8 cellular contexts compared by ENCODE assay signal in the genomic region with DNA sequence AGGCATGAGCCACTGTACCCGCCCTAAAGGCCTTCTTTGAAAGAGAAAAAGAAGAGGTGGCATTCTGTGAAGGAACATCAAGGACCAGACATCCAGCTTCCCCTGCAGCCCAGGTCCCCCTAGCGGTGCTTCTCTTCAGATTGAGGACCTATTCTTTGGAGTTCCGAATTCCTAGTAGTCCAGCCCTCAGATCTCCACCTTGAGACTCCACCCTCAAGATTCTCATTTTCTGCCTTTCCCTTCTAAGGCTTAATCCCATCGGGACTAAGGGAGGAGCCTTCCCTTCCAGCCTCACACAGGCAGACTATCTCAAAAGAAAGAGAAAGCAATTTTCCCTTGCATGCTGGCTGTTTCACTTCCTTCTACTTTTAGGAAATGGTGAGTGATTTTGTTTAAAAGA. TPM values are rescaled to one million over a fixed set of nuclear protein-coding genes. Genes with fewer than 3 reads are reported as not detected.
DNase-seq lines count a peak whose midpoint lies in the region; ATAC-seq, FAIRE-seq and TF ChIP-seq lines count a peak whose summit lies in the region.

No MANE protein-coding gene starts in this region.

- FAIRE-seq in HepG2 (lab: Jason Lieb, UNC) (peak; percentile 94), RCC 7860 (lab: Jason Lieb, UNC) (no peak)

- peaks cover 2% of the 10 kb centered on the region for H3K4me1 ChIP-seq in RWPE2 (ENCODE audit: insufficient read depth, poor library complexity, severe bottlenecking)
- no peaks in the 10 kb centered on the region for H3K4me1 ChIP-seq in mammary epithelial cell (ENCODE audit: insufficient read depth, low read length)
- peaks cover 12% of the 10 kb centered on the region for H3K4me1 ChIP-seq in HepG2 (ENCODE audit: insufficient read depth, low read length)
- H3K4me1 ChIP-seq in transverse colon = peaks cover 0 to 3% (median 0%) of the 10 kb centered on the region in 4 donors

- TF ChIP-seq CTCF in RWPE2 (IDR thresholded peaks at IDR 0.05; ENCODE audit: poor library complexity, severe bottlenecking) (peak; percentile 67), mammary epithelial cell (conservative IDR thresholded peaks at IDR 0.05 in 1 of 2, IDR thresholded peaks at IDR 0.05 in 1 of 2; ENCODE audit: extremely low read depth in 1 of 2, insufficient read depth in 1 of 2, low read depth in 1 of 2, low read length in 2 of 2) (peak; percentile 26 to 61), HepG2 (CRISPR knock-in tag; IDR thresholded peaks at IDR 0.05) (peak; percentile 75), transverse colon (IDR thresholded peaks at IDR 0.05) (peak in 3 of 5 experiments; percentile 24 to 41 (median 34))

- TF ChIP-seq POLR2A in HepG2 (IDR thresholded peaks at IDR 0.05; ENCODE audit: insufficient read depth in 1 of 2, low read depth in 2 of 2, low read length in 2 of 2) (no peak), transverse colon (IDR thresholded peaks at IDR 0.05) (no peak)

- 57% methylated on average over 4 of the region's 4 CpGs for WGBS in mammary epithelial cell (ENCODE audit: low coverage, missing lambda C conversion rate)
- 4% methylated on average over 4 of the region's 4 CpGs for WGBS in HepG2 (ENCODE audit: low lambda C conversion rate)
- WGBS in transverse colon (ENCODE audit: low coverage in 1 of 2), 2 donors = 15 to 47% methylated on average over 3 to 4 of the region's 4 CpGs

- CTCF ChIA-PET in mammary epithelial cell (lab: Charles Lee; ENCODE audit: low non-redundant PET) (interaction anchor here (0.6 to 0.7 kb wide), 2 partner anchors 44 to 100 kb away, joined by 3 to 4 read pairs; no protein-coding TSS in a partner anchor), HepG2 (lab: Yijun Ruan, JAX; ENCODE audit: low intra/inter-chr PET ratio, low total read pairs) (interaction anchor here (1.3 to 1.5 kb wide), 3 partner anchors 101 to 214 kb away, joined by 4 to 11 read pairs (median 5); no protein-coding TSS in a partner anchor)

- H3K4me3 ChIP-seq in RWPE2 (ENCODE audit: severe bottlenecking) (no peak overlapping the region), mammary epithelial cell (replicated peaks in 1 of 3; ENCODE audit: insufficient read depth in 1 of 3, low read depth in 2 of 3, low read length in 3 of 3) (no peak overlapping the region), HepG2 (replicated peaks in 1 of 3; ENCODE audit: insufficient read depth in 1 of 3, low read depth in 2 of 3, low read length in 3 of 3) (no peak overlapping the region), transverse colon (no peak overlapping the region)

- in situ Hi-C loops in mammary epithelial cell (cut with MboI; ENCODE audit: low sequenced_read_pairs in 2 of 2) (no loop called here), HepG2 (cut with HindIII; ENCODE audit: extremely low pct_ligation_motif_present, low pct_unique_long_range_greater_than_20kb) (no loop called here), transverse colon (cut with MboI; ENCODE audit: low pct_ligation_motif_present in 1 of 4, low pct_unique_long_range_greater_than_20kb in 1 of 4, low sequenced_read_pairs in 3 of 4) (loop anchor here in 1 of 4 donors (10.0 kb wide), 1 partner anchor 108 kb away; the partner anchor contains the start of gene SFTA2)

- H3K36me3 ChIP-seq in RWPE2 (ENCODE audit: low read depth) = no peaks in the 10 kb centered on the region
- H3K36me3 ChIP-seq in mammary epithelial cell (ENCODE audit: insufficient read depth, low read length) = no peaks in the 10 kb centered on the region
- no peaks in the 10 kb centered on the region for H3K36me3 ChIP-seq in HepG2 (replicated peaks in 1 of 2; ENCODE audit: control insufficient read depth in 1 of 2, insufficient read depth in 2 of 2, low read length in 2 of 2)
- no peaks in the 10 kb centered on the region for H3K36me3 ChIP-seq in transverse colon

- H3K27me3 ChIP-seq in RWPE2 (ENCODE audit: insufficient read depth, poor library complexity, severe bottlenecking) (no peaks in the 10 kb centered on the region), mammary epithelial cell (ENCODE audit: insufficient read depth, low read length) (no peaks in the 10 kb centered on the region), HepG2 (ENCODE audit: control insufficient read depth in 1 of 2, insufficient read depth in 2 of 2, low read length in 2 of 2) (peaks cover 0 to 26% of the 10 kb centered on the region in 2 experiments; a peak in 3 of 5 replicates), transverse colon (peaks cover 22% of the 10 kb centered on the region)

- dilution Hi-C loops in mammary epithelial cell (cut with HindIII; ENCODE audit: low sequenced_read_pairs) = no loop called here

- intact Hi-C loops in mammary epithelial cell (cut with micrococcal nuclease) = loop anchor here (1.0 to 2.0 kb wide), 3 partner anchors 28 to 128 kb away; no protein-coding TSS in a partner anchor
- intact Hi-C loops in HepG2 (cut with micrococcal nuclease; ENCODE audit: unreplicated experiment) = loop anchor here (1.0 kb wide), 2 partner anchors 100 to 128 kb away; no protein-coding TSS in a partner anchor
- intact Hi-C loops in transverse colon (cut with DNase I; ENCODE audit: low total_unique reads) = no loop called here

- H3K79me2 ChIP-seq in mammary epithelial cell (ENCODE audit: insufficient read depth, low read length) = no peaks in the 10 kb centered on the region
- no peaks in the 10 kb centered on the region for H3K79me2 ChIP-seq in HepG2 (ENCODE audit: insufficient read depth, low read length)

- TF ChIP-seq EP300 in HepG2 (IDR thresholded peaks at IDR 0.05; ENCODE audit: low read depth in 2 of 2, low read length in 2 of 2) (no peak), HepG2 (CRISPR knock-in tag; IDR thresholded peaks at IDR 0.05; ENCODE audit: borderline replicate concordance) (no peak), transverse colon (IDR thresholded peaks at IDR 0.05; ENCODE audit: low read depth) (no peak)

- DNase-seq in Ammon's horn (ENCODE audit: low spot score) = peak; percentile 20
- DNase-seq in GOT3 (lab: John Stamatoyannopoulos, UW) = peak; percentile 33
- no peak for DNase-seq in RWPE2 (ENCODE audit: low spot score)
- DNase-seq in mammary epithelial cell = peak; percentile 57
- DNase-seq in HepG2 (ENCODE audit: low spot score) = peak; percentile 56
- peak; percentile 26 for DNase-seq in transverse colon
- no peak for DNase-seq in RCC 7860 (ENCODE audit: low spot score)

- no peak overlapping the region for H3K9ac ChIP-seq in mammary epithelial cell (ENCODE audit: insufficient read depth, low read length)
- H3K9ac ChIP-seq in HepG2 (ENCODE audit: insufficient read depth, low read depth, low read length) = no peak overlapping the region

- H3K27ac ChIP-seq in RWPE2 (ENCODE audit: poor library complexity, severe bottlenecking) (no peak overlapping the region), mammary epithelial cell (ENCODE audit: insufficient read depth, low read depth, low read length) (no peak overlapping the region), HepG2 (ENCODE audit: extremely low read length, insufficient read depth, low read length) (no peak overlapping the region), transverse colon (no peak overlapping the region)

- H4K20me1 ChIP-seq in mammary epithelial cell (ENCODE audit: insufficient read depth, low read length) (no peaks in the 10 kb centered on the region), HepG2 (ENCODE audit: insufficient read depth, low read length) (no peaks in the 10 kb centered on the region)

- H2AFZ ChIP-seq in mammary epithelial cell (ENCODE audit: low read depth, low read length) (peak overlapping the region; percentile 49), HepG2 (ENCODE audit: low read length) (no peak overlapping the region)

- BruUV-seq in mammary epithelial cell (replicated peaks; lab: Mats Ljungman, UMichigan) (TSS peak; percentile 99), HepG2 (replicated peaks; lab: Mats Ljungman, UMichigan) (no TSS peak)

- TF ChIP-seq RAD21 in HepG2 (CRISPR knock-in tag; IDR thresholded peaks at IDR 0.05) = 0 out of 2 replicates have a peak, but pooled peaks have one; percentile 48

- no peaks in the 10 kb centered on the region for H3K9me3 ChIP-seq in RWPE2 (ENCODE audit: severe bottlenecking)
- no peaks in the 10 kb centered on the region for H3K9me3 ChIP-seq in mammary epithelial cell (replicated peaks; ENCODE audit: insufficient read depth, low read length)
- H3K9me3 ChIP-seq in HepG2 (ENCODE audit: low read length) = no peaks in the 10 kb centered on the region
- no peaks in the 10 kb centered on the region for H3K9me3 ChIP-seq in transverse colon

- no peak overlapping the region for H3K4me2 ChIP-seq in mammary epithelial cell (ENCODE audit: insufficient read depth, low read depth, low read length)
- no peak overlapping the region for H3K4me2 ChIP-seq in HepG2 (ENCODE audit: low read depth, low read length)

- POLR2A ChIA-PET in HepG2 (lab: Yijun Ruan, JAX) = interaction anchor here (0.6 kb wide), 1 partner anchor 129 kb away, joined by 3 read pairs; the partner anchor contains the start of gene VARS2

- ATAC-seq in RWPE2 (ENCODE audit: low read depth) (peak; percentile 76), HepG2 (peak; percentile 64), HG03442 (IDR thresholded peaks at IDR 0.05; ENCODE audit: unreplicated experiment) (no peak)

RNA-seq across cellular contexts. Expression of gene MUC22, which starts 32.5 kb away (rescaled TPM):
- total RNA-seq in mammary epithelial cell (not detected), HepG2 (2016; rRNA removed; fragmentation: Illumina TruSeq; extraction: Trizol) (not detected in 2 replicates), transverse colon (not detected)
- polyA plus RNA-seq in mammary epithelial cell (not detected), HepG2 (2011; rRNA removed) (not detected in 2 replicates)
- not detected for polyA minus RNA-seq in mammary epithelial cell
- not detected in 2 replicates for total RNA-seq in HepG2 (2016; cell fraction: cytosol; rRNA removed; fragmentation: Illumina TruSeq; extraction: Trizol; ENCODE audit: low read depth)
- not detected in 2 replicates for total RNA-seq in HepG2 (2016; cell fraction: insoluble cytoplasmic fraction; rRNA removed; fragmentation: Illumina TruSeq; extraction: Trizol)
- not detected in 2 replicates for total RNA-seq in HepG2 (2016; cell fraction: membrane; rRNA removed; fragmentation: Illumina TruSeq; extraction: Trizol)
- not detected in 2 replicates for total RNA-seq in HepG2 (2016; cell fraction: nucleus; rRNA removed; fragmentation: Illumina TruSeq; extraction: Trizol)
- polyA plus RNA-seq in HepG2 (2011; cell fraction: cytosol; rRNA removed) = not detected in 2 replicates
- polyA plus RNA-seq in HepG2 (2011; cell fraction: nucleus; rRNA removed) = not detected in 2 replicates
- not detected in 2 replicates for polyA plus RNA-seq in HepG2 (2012)
- polyA plus RNA-seq in HepG2 (2016; cell fraction: cytosol; fragmentation: Illumina TruSeq; extraction: Trizol; ENCODE audit: low read depth) = not detected in 2 replicates
- not detected in 2 replicates for polyA plus RNA-seq in HepG2 (2016; cell fraction: insoluble cytoplasmic fraction; fragmentation: Illumina TruSeq; extraction: Trizol; ENCODE audit: low read depth)
- polyA plus RNA-seq in HepG2 (2016; cell fraction: membrane; fragmentation: Illumina TruSeq; extraction: Trizol; ENCODE audit: low read depth) = not detected in 2 replicates
- polyA plus RNA-seq in HepG2 (2016; cell fraction: nucleus; fragmentation: Illumina TruSeq; extraction: Trizol; ENCODE audit: insufficient read depth, low read depth) = not detected in 2 replicates
- 0.05 TPM in 1 of 2 replicates, not detected in the other for polyA minus RNA-seq in HepG2 (2011; rRNA and poly(A)+ RNA removed; ENCODE audit: low replicate concordance)
- not detected in 2 replicates for polyA minus RNA-seq in HepG2 (2011; cell fraction: cytosol; rRNA and poly(A)+ RNA removed)
- polyA minus RNA-seq in HepG2 (2011; cell fraction: nucleus; rRNA and poly(A)+ RNA removed) = not detected in 2 replicates

RNA-seq across cellular contexts. Expression of gene MUC21, which starts 59.3 kb away (rescaled TPM):
- not detected for total RNA-seq in mammary epithelial cell
- polyA plus RNA-seq in mammary epithelial cell = not detected
- polyA minus RNA-seq in mammary epithelial cell = not detected
- total RNA-seq in HepG2 (2016; rRNA removed; fragmentation: Illumina TruSeq; extraction: Trizol) = not detected in 2 replicates
- not detected in 2 replicates for total RNA-seq in HepG2 (2016; cell fraction: cytosol; rRNA removed; fragmentation: Illumina TruSeq; extraction: Trizol; ENCODE audit: low read depth)
- total RNA-seq in HepG2 (2016; cell fraction: insoluble cytoplasmic fraction; rRNA removed; fragmentation: Illumina TruSeq; extraction: Trizol) = not detected in 2 replicates
- total RNA-seq in HepG2 (2016; cell fraction: membrane; rRNA removed; fragmentation: Illumina TruSeq; extraction: Trizol) = not detected in 2 replicates
- not detected in 2 replicates for total RNA-seq in HepG2 (2016; cell fraction: nucleus; rRNA removed; fragmentation: Illumina TruSeq; extraction: Trizol)
- polyA plus RNA-seq in HepG2 (2011; rRNA removed) = not detected in 2 replicates
- not detected in 2 replicates for polyA plus RNA-seq in HepG2 (2011; cell fraction: cytosol; rRNA removed)
- not detected in 2 replicates for polyA plus RNA-seq in HepG2 (2011; cell fraction: nucleus; rRNA removed)
- polyA plus RNA-seq in HepG2 (2012) = not detected in 2 replicates
- polyA plus RNA-seq in HepG2 (2016; cell fraction: cytosol; fragmentation: Illumina TruSeq; extraction: Trizol; ENCODE audit: low read depth) = not detected in 2 replicates
- not detected in 2 replicates for polyA plus RNA-seq in HepG2 (2016; cell fraction: insoluble cytoplasmic fraction; fragmentation: Illumina TruSeq; extraction: Trizol; ENCODE audit: low read depth)
- polyA plus RNA-seq in HepG2 (2016; cell fraction: membrane; fragmentation: Illumina TruSeq; extraction: Trizol; ENCODE audit: low read depth) = not detected in 2 replicates
- polyA plus RNA-seq in HepG2 (2016; cell fraction: nucleus; fragmentation: Illumina TruSeq; extraction: Trizol; ENCODE audit: insufficient read depth, low read depth) = not detected in 2 replicates
- not detected in 2 replicates for polyA minus RNA-seq in HepG2 (2011; rRNA and poly(A)+ RNA removed; ENCODE audit: low replicate concordance)
- not detected in 2 replicates for polyA minus RNA-seq in HepG2 (2011; cell fraction: cytosol; rRNA and poly(A)+ RNA removed)
- not detected in 2 replicates for polyA minus RNA-seq in HepG2 (2011; cell fraction: nucleus; rRNA and poly(A)+ RNA removed)
- not detected for total RNA-seq in transverse colon

Comparison
In these comparisons a context has a peak if more than half of its experiments do, and no peak if none do; other contexts are left out.
1. DNase-seq: peak in Ammon's horn (single experiment), GOT3 (single experiment), mammary epithelial cell (single experiment), HepG2 (single experiment) and transverse colon (single experiment); none in RWPE2 (single experiment) and RCC 7860 (single experiment).
2. Peak in every context shown above with its lines, with median percentiles within 50 percentile points of each other: CTCF ChIP-seq.